36 cellular contexts compared by ENCODE assay signal in the genomic region with DNA sequence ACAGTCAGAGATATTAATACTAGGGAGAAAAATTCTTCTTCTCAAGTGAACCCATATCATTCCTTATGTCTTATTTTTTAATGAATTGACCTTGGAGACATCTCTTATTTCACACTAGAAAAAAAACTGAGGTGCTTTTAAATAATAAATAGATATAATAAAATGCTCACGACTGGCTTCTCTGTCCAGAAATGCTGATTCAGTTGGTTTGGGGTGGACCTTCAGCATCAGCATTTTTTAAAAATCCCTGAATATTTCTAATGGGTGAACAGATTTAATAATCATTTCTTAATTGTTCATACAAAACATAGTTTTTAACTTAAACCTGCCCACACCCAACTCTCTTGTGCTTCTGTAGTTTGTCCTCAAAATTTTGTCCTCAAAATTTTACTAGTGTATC.
"Had no signal": no experiment of that assay in that cellular context is flagged by ENCODE, and none has a peak within 500 bp of the region (broad histone marks: within the 10 kb centered on the region; RNA-seq: fewer than 3 reads in every experiment).

No MANE protein-coding gene starts in this region.

- H3K9me3 ChIP-seq: ascending aorta had no signal

- H3K36me3 Mint-ChIP-seq: activated CD8-positive, alpha-beta memory T cell treated with anti-CD3 and anti-CD28 coated beads, Interleukin-2, amount 10 ng/mL, durations not matched to agents 7 days and 5 days; activated naive CD4-positive, alpha-beta T cell treated with anti-CD3 and anti-CD28 coated beads, Interleukin-2, amount 10 ng/mL, durations not matched to agents 7 days and 5 days; activated naive CD4-positive, alpha-beta T cell treated with anti-CD3 and anti-CD28 coated beads, Interleukin-2, amount 50 U/mL, for 24 hours; activated naive CD8-positive, alpha-beta T cell; activated naive CD8-positive, alpha-beta T cell treated with anti-CD3 and anti-CD28 coated beads, Interleukin-2, amount 10 ng/mL, durations not matched to agents 7 days and 5 days; brain had no signal

- ATAC-seq: activated CD4-positive, alpha-beta T cell treated with anti-CD3 and anti-CD28 coated beads for 36 hours; activated CD8-positive, alpha-beta memory T cell treated with anti-CD3 and anti-CD28 coated beads, Interleukin-2, amount 10 ng/mL, durations not matched to agents 7 days and 5 days; activated CD8-positive, alpha-beta T cell treated with anti-CD3 and anti-CD28 coated beads, Interleukin-2, amount 10 ng/mL, durations not matched to agents 7 days and 5 days; activated naive CD8-positive, alpha-beta T cell treated with anti-CD3 and anti-CD28 coated beads, Interleukin-2, amount 50 U/mL, for 24 hours had no signal

- H3K27me3 Mint-ChIP-seq: activated B cell treated with CpG ODN at 0.5 μM for 24 hours; activated CD4-positive, alpha-beta memory T cell treated with anti-CD3 and anti-CD28 coated beads, Interleukin-2, amount 10 ng/mL, durations not matched to agents 7 days and 5 days; activated CD4-positive, alpha-beta T cell treated with anti-CD3 and anti-CD28 coated beads for 36 hours; activated CD4-positive, alpha-beta T cell treated with anti-CD3 and anti-CD28 coated beads, Interleukin-2, amount 10 ng/mL, durations not matched to agents 7 days and 5 days; activated CD8-positive, alpha-beta memory T cell treated with anti-CD3 and anti-CD28 coated beads, Interleukin-2, amount 10 ng/mL, durations not matched to agents 7 days and 5 days; activated naive CD4-positive, alpha-beta T cell treated with anti-CD3 and anti-CD28 coated beads, Interleukin-2, amount 10 ng/mL, durations not matched to agents 7 days and 5 days; activated naive CD4-positive, alpha-beta T cell treated with anti-CD3 and anti-CD28 coated beads, Interleukin-2, amount 50 U/mL, for 24 hours; activated naive CD8-positive, alpha-beta T cell; activated naive CD8-positive, alpha-beta T cell treated with anti-CD3 and anti-CD28 coated beads, Interleukin-2, amount 10 ng/mL, durations not matched to agents 7 days and 5 days; activated naive CD8-positive, alpha-beta T cell treated with anti-CD3 and anti-CD28 coated beads, Interleukin-2, amount 50 U/mL, for 24 hours; activated T-cell treated with anti-CD3 and anti-CD28 coated beads, Interleukin-2, amount 50 U/mL, for 24 hours; brain; central memory CD8-positive, alpha-beta T cell had no signal

- H3K4me1 ChIP-seq: ascending aorta had no signal

- H3K27me3 ChIP-seq: ascending aorta, cardiac muscle cell had no signal

- DNase-seq: activated B cell treated with CpG ODN at 0.5 μM for 24 hours; activated CD4-positive, alpha-beta memory T cell treated with anti-CD3 and anti-CD28 coated beads, Interleukin-2, amount 10 ng/mL, durations not matched to agents 7 days and 5 days; activated CD4-positive, alpha-beta T cell treated with anti-CD3 and anti-CD28 coated beads for 1 hour; activated CD4-positive, alpha-beta T cell treated with anti-CD3 and anti-CD28 coated beads for 36 hours; activated CD4-positive, alpha-beta T cell treated with anti-CD3 and anti-CD28 coated beads for 48 hours; activated CD4-positive, alpha-beta T cell treated with anti-CD3 and anti-CD28 coated beads, Interleukin-2, amount 10 ng/mL, durations not matched to agents 7 days and 5 days; activated CD4-positive, alpha-beta T cell treated with anti-CD3 and anti-CD28 coated beads, Interleukin-2, amount 50 U/mL, for 48 hours; activated CD8-positive, alpha-beta memory T cell treated with anti-CD3 and anti-CD28 coated beads for 24 hours; activated CD8-positive, alpha-beta memory T cell treated with anti-CD3 and anti-CD28 coated beads, Interleukin-2, amount 10 ng/mL, durations not matched to agents 7 days and 5 days; activated CD8-positive, alpha-beta memory T cell treated with anti-CD3 and anti-CD28 coated beads, Interleukin-2, amount 50 U/mL, for 48 hours; activated CD8-positive, alpha-beta T cell treated with anti-CD3 and anti-CD28 coated beads, Interleukin-2, amount 10 ng/mL, durations not matched to agents 7 days and 5 days; activated effector memory CD4-positive, alpha-beta T cell treated with Interleukin-2 at 50 U/mL for 16 hours; activated gamma-delta T cell; activated naive CD4-positive, alpha-beta T cell treated with anti-CD3 and anti-CD28 coated beads, Interleukin-2, amount 10 ng/mL, durations not matched to agents 7 days and 5 days; activated naive CD4-positive, alpha-beta T cell treated with Interleukin-2 at 50 U/mL for 16 hours; activated naive CD8-positive, alpha-beta T cell treated with anti-CD3 and anti-CD28 coated beads, Interleukin-2, amount 10 ng/mL, durations not matched to agents 7 days and 5 days; activated naive CD8-positive, alpha-beta T cell treated with anti-CD3 and anti-CD28 coated beads, Interleukin-2, amount 50 U/mL, for 24 hours; activated T-cell treated with anti-CD3 and anti-CD28 coated beads, Interleukin-2, amount 50 U/mL, for 24 hours; activated T-cell treated with anti-CD3 and anti-CD28 coated beads, Interleukin-2, amount 50 U/mL, for 48 hours; amygdala; anterior cingulate cortex; caudate nucleus; cerebellar nuclear complex; T-helper 1 cell; T-helper 2 cell; T-helper 9 cell had no signal

- H3K27ac Mint-ChIP-seq: activated B cell treated with CpG ODN at 0.5 μM for 24 hours; activated CD4-positive, alpha-beta memory T cell treated with anti-CD3 and anti-CD28 coated beads, Interleukin-2, amount 10 ng/mL, durations not matched to agents 7 days and 5 days; activated CD4-positive, alpha-beta T cell treated with anti-CD3 and anti-CD28 coated beads for 36 hours; activated CD4-positive, alpha-beta T cell treated with anti-CD3 and anti-CD28 coated beads, Interleukin-2, amount 10 ng/mL, durations not matched to agents 7 days and 5 days; activated CD8-positive, alpha-beta memory T cell treated with anti-CD3 and anti-CD28 coated beads, Interleukin-2, amount 10 ng/mL, durations not matched to agents 7 days and 5 days; activated CD8-positive, alpha-beta T cell treated with anti-CD3 and anti-CD28 coated beads, Interleukin-2, amount 10 ng/mL, durations not matched to agents 7 days and 5 days; activated naive CD4-positive, alpha-beta T cell treated with anti-CD3 and anti-CD28 coated beads, Interleukin-2, amount 10 ng/mL, durations not matched to agents 7 days and 5 days; activated naive CD4-positive, alpha-beta T cell treated with anti-CD3 and anti-CD28 coated beads, Interleukin-2, amount 50 U/mL, for 24 hours; activated naive CD8-positive, alpha-beta T cell; activated naive CD8-positive, alpha-beta T cell treated with anti-CD3 and anti-CD28 coated beads, Interleukin-2, amount 10 ng/mL, durations not matched to agents 7 days and 5 days; activated naive CD8-positive, alpha-beta T cell treated with anti-CD3 and anti-CD28 coated beads, Interleukin-2, amount 50 U/mL, for 24 hours; activated T-cell treated with anti-CD3 and anti-CD28 coated beads, Interleukin-2, amount 50 U/mL, for 24 hours; activated T-helper 2 cell treated with anti-CD3 and anti-CD28 coated beads, Interferon-gamma antibody, Interleukin-2, Interleukin-4, amounts not matched to agents 10 μg/mL and 5 μg/mL and 100 μg/mL, durations not matched to agents 14 hours and 24 hours and 36 hours; brain; T-helper 1 cell treated with Interleukin-12 subunit alpha and Interleukin-12 subunit beta and Interleukin-4 antibody, amounts not matched to agents 30 μg/mL and 1 μg/mL, for 36 hours; T-helper 2 cell treated with Interferon-gamma antibody and Interleukin-4, amounts not matched to agents 5 μg/mL and 100 μg/mL, for 36 hours had no signal

- H3K4me3 Mint-ChIP-seq: activated B cell treated with CpG ODN at 0.5 μM for 24 hours; activated CD4-positive, alpha-beta memory T cell treated with anti-CD3 and anti-CD28 coated beads, Interleukin-2, amount 10 ng/mL, durations not matched to agents 7 days and 5 days; activated CD4-positive, alpha-beta T cell treated with anti-CD3 and anti-CD28 coated beads for 36 hours; activated CD4-positive, alpha-beta T cell treated with anti-CD3 and anti-CD28 coated beads, Interleukin-2, amount 10 ng/mL, durations not matched to agents 7 days and 5 days; activated CD8-positive, alpha-beta memory T cell treated with anti-CD3 and anti-CD28 coated beads, Interleukin-2, amount 10 ng/mL, durations not matched to agents 7 days and 5 days; activated CD8-positive, alpha-beta T cell treated with anti-CD3 and anti-CD28 coated beads, Interleukin-2, amount 10 ng/mL, durations not matched to agents 7 days and 5 days; activated naive CD4-positive, alpha-beta T cell treated with anti-CD3 and anti-CD28 coated beads, Interleukin-2, amount 10 ng/mL, durations not matched to agents 7 days and 5 days; activated naive CD4-positive, alpha-beta T cell treated with anti-CD3 and anti-CD28 coated beads, Interleukin-2, amount 50 U/mL, for 24 hours; activated naive CD8-positive, alpha-beta T cell; activated naive CD8-positive, alpha-beta T cell treated with anti-CD3 and anti-CD28 coated beads, Interleukin-2, amount 10 ng/mL, durations not matched to agents 7 days and 5 days; activated naive CD8-positive, alpha-beta T cell treated with anti-CD3 and anti-CD28 coated beads, Interleukin-2, amount 50 U/mL, for 24 hours; activated T-cell treated with anti-CD3 and anti-CD28 coated beads, Interleukin-2, amount 50 U/mL, for 24 hours; brain; central memory CD8-positive, alpha-beta T cell; T-helper 1 cell treated with Interleukin-12 subunit alpha and Interleukin-12 subunit beta and Interleukin-4 antibody, amounts not matched to agents 30 μg/mL and 1 μg/mL, for 36 hours; T-helper 2 cell treated with Interferon-gamma antibody and Interleukin-4, amounts not matched to agents 5 μg/mL and 100 μg/mL, for 36 hours had no signal

- H3K4me3 ChIP-seq: ascending aorta, cardiac muscle cell had no signal

- H3K36me3 ChIP-seq: ascending aorta, cardiac muscle cell had no signal

- H3K9me3 Mint-ChIP-seq: activated CD4-positive, alpha-beta memory T cell treated with anti-CD3 and anti-CD28 coated beads, Interleukin-2, amount 10 ng/mL, durations not matched to agents 7 days and 5 days; activated naive CD4-positive, alpha-beta T cell treated with anti-CD3 and anti-CD28 coated beads, Interleukin-2, amount 50 U/mL, for 24 hours; activated naive CD8-positive, alpha-beta T cell treated with anti-CD3 and anti-CD28 coated beads, Interleukin-2, amount 10 ng/mL, durations not matched to agents 7 days and 5 days had no signal

- H3K27ac ChIP-seq: ascending aorta, cardiac muscle cell, VCaP had no signal

- H3K4me1 Mint-ChIP-seq: activated B cell treated with CpG ODN at 0.5 μM for 24 hours; activated CD4-positive, alpha-beta memory T cell treated with anti-CD3 and anti-CD28 coated beads, Interleukin-2, amount 10 ng/mL, durations not matched to agents 7 days and 5 days; activated CD4-positive, alpha-beta T cell treated with anti-CD3 and anti-CD28 coated beads for 36 hours; activated CD4-positive, alpha-beta T cell treated with anti-CD3 and anti-CD28 coated beads, Interleukin-2, amount 10 ng/mL, durations not matched to agents 7 days and 5 days; activated CD8-positive, alpha-beta memory T cell treated with anti-CD3 and anti-CD28 coated beads, Interleukin-2, amount 10 ng/mL, durations not matched to agents 7 days and 5 days; activated naive CD4-positive, alpha-beta T cell treated with anti-CD3 and anti-CD28 coated beads, Interleukin-2, amount 10 ng/mL, durations not matched to agents 7 days and 5 days; activated naive CD4-positive, alpha-beta T cell treated with anti-CD3 and anti-CD28 coated beads, Interleukin-2, amount 50 U/mL, for 24 hours; activated naive CD8-positive, alpha-beta T cell treated with anti-CD3 and anti-CD28 coated beads, Interleukin-2, amount 10 ng/mL, durations not matched to agents 7 days and 5 days; activated naive CD8-positive, alpha-beta T cell treated with anti-CD3 and anti-CD28 coated beads, Interleukin-2, amount 50 U/mL, for 24 hours; brain; central memory CD8-positive, alpha-beta T cell had no signal
